Comparison of ENCODE assay signal across 9 cellular contexts in the genomic region with DNA sequence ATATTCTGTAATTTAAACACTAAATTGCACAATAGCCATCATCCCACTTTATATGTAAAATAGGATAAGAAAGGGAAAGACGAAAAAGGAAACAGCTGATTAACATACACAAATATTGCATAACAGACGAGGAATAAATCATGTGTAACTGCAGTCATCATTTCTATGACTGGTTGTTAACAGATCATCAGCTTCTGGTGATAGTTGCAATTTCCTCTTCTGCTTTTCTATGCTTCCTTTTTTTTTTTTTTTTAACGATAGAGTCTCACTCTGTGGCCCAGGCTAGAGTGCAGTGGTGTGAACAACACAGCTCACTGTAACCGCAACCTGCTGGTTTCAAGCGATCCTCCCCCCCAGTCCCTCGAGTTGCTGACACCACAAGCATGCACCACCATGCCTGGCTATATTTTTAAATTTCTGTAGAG. TPM values are rescaled to one million over a fixed set of nuclear protein-coding genes. Genes with fewer than 3 reads are reported as not detected.
A peak's percentile ranks its signal among the peaks of the same experiment; 100 is the strongest.
DNase-seq lines count a peak whose midpoint lies in the region; ATAC-seq and TF ChIP-seq lines count a peak whose summit lies in the region.
"Had no signal": no experiment of that assay in that cellular context is flagged by ENCODE, and none has a peak within 500 bp of the region (broad histone marks: within the 10 kb centered on the region; RNA-seq: fewer than 3 reads in every experiment).

No MANE protein-coding gene starts in this region.

- peaks cover 17% of the 10 kb centered on the region for H3K4me1 Mint-ChIP-seq in activated naive CD8-positive, alpha-beta T cell treated with anti-CD3 and anti-CD28 coated beads, Interleukin-2, amount 50 U/mL, for 24 hours
- no peaks in the 10 kb centered on the region for H3K4me1 Mint-ChIP-seq in CD4-positive, alpha-beta T cell (ENCODE audit: low read depth)

- no peaks in the 10 kb centered on the region for H3K36me3 ChIP-seq in upper lobe of right lung

- H3K27ac ChIP-seq in upper lobe of right lung (peak overlapping the region; percentile 34), dorsolateral prefrontal cortex (no peak overlapping the region)
- H3K27ac ChIP-seq in CD4-positive, alpha-beta T cell (ENCODE audit: low read depth, low read length) = no peak overlapping the region

- peaks cover 6% of the 10 kb centered on the region for H3K27me3 Mint-ChIP-seq in activated naive CD8-positive, alpha-beta T cell treated with anti-CD3 and anti-CD28 coated beads, Interleukin-2, amount 50 U/mL, for 24 hours
- no peaks in the 10 kb centered on the region for H3K27me3 Mint-ChIP-seq in CD4-positive, alpha-beta T cell

- TF ChIP-seq CTCF in GM10248 (IDR thresholded peaks at IDR 0.05; ENCODE audit: control extremely low read depth, extremely low read depth, low read depth, missing control alignments) (no peak), upper lobe of right lung (IDR thresholded peaks at IDR 0.05) (no peak), dorsolateral prefrontal cortex (IDR thresholded peaks at IDR 0.05 in 54 of 56, conservative IDR thresholded peaks at IDR 0.05 in 2 of 56; ENCODE audit: low read depth in 1 of 56, partially characterized antibody in 56 of 56) (no peak)
- TF ChIP-seq CTCF in CD4-positive, alpha-beta T cell (IDR thresholded peaks at IDR 0.05) = no peak

- H3K4me3 ChIP-seq in upper lobe of right lung = no peak overlapping the region
- no peak overlapping the region for H3K4me3 ChIP-seq in dorsolateral prefrontal cortex

- no peaks in the 10 kb centered on the region for H3K36me3 Mint-ChIP-seq in activated naive CD8-positive, alpha-beta T cell treated with anti-CD3 and anti-CD28 coated beads, Interleukin-2, amount 50 U/mL, for 24 hours (ENCODE audit: low read depth)
- H3K36me3 Mint-ChIP-seq in CD4-positive, alpha-beta T cell (ENCODE audit: low read depth) = no peaks in the 10 kb centered on the region

- no peak overlapping the region for H3K4me3 Mint-ChIP-seq in activated naive CD8-positive, alpha-beta T cell treated with anti-CD3 and anti-CD28 coated beads, Interleukin-2, amount 50 U/mL, for 24 hours
- no peak overlapping the region for H3K4me3 Mint-ChIP-seq in CD4-positive, alpha-beta T cell

- no peaks in the 10 kb centered on the region for H3K9me3 Mint-ChIP-seq in activated naive CD8-positive, alpha-beta T cell treated with anti-CD3 and anti-CD28 coated beads, Interleukin-2, amount 50 U/mL, for 24 hours
- H3K9me3 Mint-ChIP-seq in CD4-positive, alpha-beta T cell = no peaks in the 10 kb centered on the region

- DNase-seq in GM10248 (ENCODE audit: extremely low spot score) (peak; percentile 7), upper lobe of right lung (peak; percentile 73), NCI-H345 treated with DMSO at 0.1 percent for 48 hours (lab: John Stamatoyannopoulos, UW; ENCODE audit: unreplicated experiment) (no peak), dorsolateral prefrontal cortex (no peak)
- peak; percentile 46 for DNase-seq in activated naive CD8-positive, alpha-beta T cell treated with anti-CD3 and anti-CD28 coated beads, Interleukin-2, amount 50 U/mL, for 24 hours
- no peak for DNase-seq in CD4-positive, alpha-beta T cell

- POLR2A ChIA-PET in GM10248 (lab: Yijun Ruan, JAX) = no interaction called here
- POLR2A ChIA-PET in CD4-positive, alpha-beta T cell (lab: Charles Lee) = interaction anchor here (0.6 kb wide), 1 partner anchor 187 kb away, joined by 5 read pairs; no protein-coding TSS in a partner anchor

- intact Hi-C loops in upper lobe of right lung (cut with DNase I) (no loop called here), dorsolateral prefrontal cortex (cut with DNase I) (no loop called here)
- intact Hi-C loops in CD4-positive, alpha-beta T cell (cut with DNase I, micrococcal nuclease) = no loop called here

- H3K27me3 ChIP-seq in upper lobe of right lung = no peaks in the 10 kb centered on the region
- no peaks in the 10 kb centered on the region for H3K27me3 ChIP-seq in CD4-positive, alpha-beta T cell (ENCODE audit: control insufficient read depth, insufficient read depth, low read length)
- no peaks in the 10 kb centered on the region for H3K27me3 ChIP-seq in dorsolateral prefrontal cortex

- no peaks in the 10 kb centered on the region for H3K9me3 ChIP-seq in upper lobe of right lung
- no peaks in the 10 kb centered on the region for H3K9me3 ChIP-seq in CD4-positive, alpha-beta T cell (ENCODE audit: control insufficient read depth, low read length)

- CTCF ChIA-PET in GM10248 (lab: Yijun Ruan, JAX) = no interaction called here
- CTCF ChIA-PET in CD4-positive, alpha-beta T cell (lab: Charles Lee) = no interaction called here

- ATAC-seq in GM21367 (IDR thresholded peaks at IDR 0.05; ENCODE audit: unreplicated experiment) (peak; percentile 92), HG03565 (IDR thresholded peaks at IDR 0.05; ENCODE audit: unreplicated experiment) (peak; percentile 88), upper lobe of right lung (peak; percentile 90)
- peak; percentile 90 for ATAC-seq in activated naive CD8-positive, alpha-beta T cell treated with anti-CD3 and anti-CD28 coated beads, Interleukin-2, amount 50 U/mL, for 24 hours
- no peak for ATAC-seq in CD4-positive, alpha-beta T cell (ENCODE audit: poor library complexity)
- ATAC-seq: HCT116 had no signal

- peaks cover 14% of the 10 kb centered on the region for H3K4me1 ChIP-seq in upper lobe of right lung

- H3K27ac Mint-ChIP-seq in activated naive CD8-positive, alpha-beta T cell treated with anti-CD3 and anti-CD28 coated beads, Interleukin-2, amount 50 U/mL, for 24 hours = no peak overlapping the region
- H3K27ac Mint-ChIP-seq in CD4-positive, alpha-beta T cell = no peak overlapping the region

RNA-seq across cellular contexts. Expression of a gene that starts 22.5 kb away (rescaled TPM):
- total RNA-seq in upper lobe of right lung (7.5 TPM), dorsolateral prefrontal cortex (10 to 100 TPM; 32.2 to 60.7 (median 41.7) TPM)
- 1 to 10 TPM in 1 of 2 experiments, under 1 TPM in 1; 0.74 to 1.3 TPM for total RNA-seq in CD4-positive, alpha-beta T cell

RNA-seq across cellular contexts. Expression of a gene that starts 26.4 kb away (rescaled TPM):
- total RNA-seq in upper lobe of right lung (not detected), dorsolateral prefrontal cortex (not detected)
- not detected for total RNA-seq in CD4-positive, alpha-beta T cell

Comparison
In these comparisons a context has a peak if more than half of its experiments do, and no peak if none do; other contexts are left out.
1. DNase-seq: peak in GM10248 (single experiment), activated naive CD8-positive, alpha-beta T cell treated with anti-CD3 and anti-CD28 coated beads, Interleukin-2, amount 50 U/mL, for 24 hours (single experiment) and upper lobe of right lung (single experiment); none in CD4-positive, alpha-beta T cell (0 of 10), NCI-H345 treated with DMSO at 0.1 percent for 48 hours (single experiment) and dorsolateral prefrontal cortex (0 of 10).